1 cellular context compared by ENCODE assay signal in the genomic region with DNA sequence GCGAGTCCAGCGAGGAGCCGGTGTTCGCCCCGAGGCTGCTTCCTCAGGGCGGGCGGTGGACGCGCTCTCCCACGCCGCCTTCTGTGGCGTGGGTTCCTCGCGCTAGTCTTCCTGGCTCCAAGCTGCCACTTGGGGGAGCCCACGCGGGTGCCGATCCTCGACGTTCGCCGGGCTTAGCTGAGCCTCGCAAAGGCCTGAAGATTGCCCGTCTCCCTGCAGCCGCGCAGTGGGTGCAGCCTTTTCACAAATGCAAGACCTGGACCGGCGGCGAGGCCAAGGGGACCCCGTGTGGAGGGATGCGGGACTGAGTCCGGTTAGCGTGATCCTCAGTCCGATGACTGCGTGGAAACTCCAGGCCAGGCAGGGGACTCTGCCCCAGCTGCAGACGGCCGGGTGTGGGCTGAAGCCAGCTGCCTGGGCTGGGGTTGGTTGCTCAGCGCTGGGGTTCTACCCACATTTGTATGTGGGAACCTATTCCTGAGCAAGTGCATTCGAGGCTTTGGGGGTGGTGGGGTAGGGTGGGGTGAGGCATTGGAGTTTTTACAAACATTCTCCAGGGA.
TF ChIP-seq lines count a peak whose summit lies in the region.

No MANE protein-coding gene starts in this region.

TF ChIP-seq in HEK293, 187 proteins besides CTCF, POLR2A, EP300 and RAD21 (continued from another document and continues in another):
- TF ChIP-seq, protein P1, sequence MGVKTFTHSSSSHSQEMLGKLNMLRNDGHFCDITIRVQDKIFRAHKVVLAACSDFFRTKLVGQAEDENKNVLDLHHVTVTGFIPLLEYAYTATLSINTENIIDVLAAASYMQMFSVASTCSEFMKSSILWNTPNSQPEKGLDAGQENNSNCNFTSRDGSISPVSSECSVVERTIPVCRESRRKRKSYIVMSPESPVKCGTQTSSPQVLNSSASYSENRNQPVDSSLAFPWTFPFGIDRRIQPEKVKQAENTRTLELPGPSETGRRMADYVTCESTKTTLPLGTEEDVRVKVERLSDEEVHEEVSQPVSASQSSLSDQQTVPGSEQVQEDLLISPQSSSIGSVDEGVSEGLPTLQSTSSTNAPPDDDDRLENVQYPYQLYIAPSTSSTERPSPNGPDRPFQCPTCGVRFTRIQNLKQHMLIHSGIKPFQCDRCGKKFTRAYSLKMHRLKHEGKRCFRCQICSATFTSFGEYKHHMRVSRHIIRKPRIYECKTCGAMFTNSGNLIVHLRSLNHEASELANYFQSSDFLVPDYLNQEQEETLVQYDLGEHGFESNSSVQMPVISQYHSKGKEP (tag by site-specific recombination; IDR thresholded peaks at IDR 0.05) = peak; percentile 57; the same call in 1 of the 2 replicates
- TF ChIP-seq KLF8 (tag by site-specific recombination; IDR thresholded peaks at IDR 0.05) (no peak), SP7 (tag by site-specific recombination; IDR thresholded peaks at IDR 0.05) (peak; percentile 65; the same call in 1 of the 2 replicates), ZNF416 (tag by site-specific recombination; IDR thresholded peaks at IDR 0.05) (no peak), SCRT1 (tag by site-specific recombination; IDR thresholded peaks at IDR 0.05; ENCODE audit: borderline replicate concordance) (no peak), ZNF660 (tag by site-specific recombination; IDR thresholded peaks at IDR 0.05) (peak; percentile 5), ZNF23 (tag by site-specific recombination; IDR thresholded peaks at IDR 0.05; ENCODE audit: borderline replicate concordance) (no peak), ZSCAN23 (tag by site-specific recombination; IDR thresholded peaks at IDR 0.05) (no peak), ZBTB48 (tag by site-specific recombination; IDR thresholded peaks at IDR 0.05) (peak; percentile 73), ZNF155 (tag by site-specific recombination; IDR thresholded peaks at IDR 0.05) (no peak), ZNF555 (tag by site-specific recombination; conservative IDR thresholded peaks at IDR 0.05) (no peak), ZNF10 (tag by site-specific recombination; IDR thresholded peaks at IDR 0.05) (no peak), ZNF391 (tag by site-specific recombination; IDR thresholded peaks at IDR 0.05; ENCODE audit: borderline replicate concordance, low read depth) (peak; percentile 89; the same call in 1 of the 2 replicates), ZNF701 (tag by site-specific recombination; IDR thresholded peaks at IDR 0.05) (no peak), ZNF175 (tag by site-specific recombination; IDR thresholded peaks at IDR 0.05) (no peak), EGR2 (tag by site-specific recombination; IDR thresholded peaks at IDR 0.05; ENCODE audit: low read depth) (peak; percentile 100), ZBTB1 (tag by site-specific recombination; IDR thresholded peaks at IDR 0.05) (no peak; the same call in 1 of the 2 replicates), ZNF114 (tag by site-specific recombination; IDR thresholded peaks at IDR 0.05) (no peak), ZNF585B (tag by site-specific recombination; IDR thresholded peaks at IDR 0.05) (no peak), ZNF404 (tag by site-specific recombination; IDR thresholded peaks at IDR 0.05) (no peak), ZNF792 (tag by site-specific recombination; IDR thresholded peaks at IDR 0.05) (peak; percentile 74; the same call in 1 of the 2 replicates), ZNF48 (tag by site-specific recombination; IDR thresholded peaks at IDR 0.05) (no peak), ZNF335 (tag by site-specific recombination; conservative IDR thresholded peaks at IDR 0.05) (peak; percentile 92), ZNF521 (tag by site-specific recombination; IDR thresholded peaks at IDR 0.05) (no peak), ZNF791 (tag by site-specific recombination; IDR thresholded peaks at IDR 0.05) (no peak), OVOL3 (tag by site-specific recombination; IDR thresholded peaks at IDR 0.05) (no peak), HOXC10 (CRISPR knock-in tag; IDR thresholded peaks at IDR 0.05) (no peak), SP3 (tag by site-specific recombination; IDR thresholded peaks at IDR 0.05) (no peak), HOXD13 (CRISPR knock-in tag; IDR thresholded peaks at IDR 0.05; ENCODE audit: borderline replicate concordance) (no peak), GLIS2 (tag by site-specific recombination; IDR thresholded peaks at IDR 0.05) (peak; percentile 94), ZNF561 (tag by site-specific recombination; IDR thresholded peaks at IDR 0.05; ENCODE audit: borderline replicate concordance) (no peak), ZNF549 (tag by site-specific recombination; IDR thresholded peaks at IDR 0.05) (no peak), ZNF140 (tag by site-specific recombination; IDR thresholded peaks at IDR 0.05) (no peak), ZNF529 (tag by site-specific recombination; IDR thresholded peaks at IDR 0.05; ENCODE audit: insufficient replicate concordance) (no peak), ZNF248 (tag by site-specific recombination; IDR thresholded peaks at IDR 0.05) (no peak), ZBTB20 (tag by site-specific recombination; IDR thresholded peaks at IDR 0.05) (peak; percentile 89), KLF7 (tag by site-specific recombination; IDR thresholded peaks at IDR 0.05; ENCODE audit: borderline replicate concordance) (peak; percentile 77), ZFP69B (tag by site-specific recombination; IDR thresholded peaks at IDR 0.05) (0 out of 2 replicates have a peak, but pooled peaks have one; percentile 14), ZNF350 (tag by site-specific recombination; IDR thresholded peaks at IDR 0.05) (no peak), ZNF292 (tag by site-specific recombination; IDR thresholded peaks at IDR 0.05; ENCODE audit: borderline replicate concordance, low read depth) (no peak), ZNF596 (tag by site-specific recombination; IDR thresholded peaks at IDR 0.05) (no peak)
- TF ChIP-seq, protein P2, sequence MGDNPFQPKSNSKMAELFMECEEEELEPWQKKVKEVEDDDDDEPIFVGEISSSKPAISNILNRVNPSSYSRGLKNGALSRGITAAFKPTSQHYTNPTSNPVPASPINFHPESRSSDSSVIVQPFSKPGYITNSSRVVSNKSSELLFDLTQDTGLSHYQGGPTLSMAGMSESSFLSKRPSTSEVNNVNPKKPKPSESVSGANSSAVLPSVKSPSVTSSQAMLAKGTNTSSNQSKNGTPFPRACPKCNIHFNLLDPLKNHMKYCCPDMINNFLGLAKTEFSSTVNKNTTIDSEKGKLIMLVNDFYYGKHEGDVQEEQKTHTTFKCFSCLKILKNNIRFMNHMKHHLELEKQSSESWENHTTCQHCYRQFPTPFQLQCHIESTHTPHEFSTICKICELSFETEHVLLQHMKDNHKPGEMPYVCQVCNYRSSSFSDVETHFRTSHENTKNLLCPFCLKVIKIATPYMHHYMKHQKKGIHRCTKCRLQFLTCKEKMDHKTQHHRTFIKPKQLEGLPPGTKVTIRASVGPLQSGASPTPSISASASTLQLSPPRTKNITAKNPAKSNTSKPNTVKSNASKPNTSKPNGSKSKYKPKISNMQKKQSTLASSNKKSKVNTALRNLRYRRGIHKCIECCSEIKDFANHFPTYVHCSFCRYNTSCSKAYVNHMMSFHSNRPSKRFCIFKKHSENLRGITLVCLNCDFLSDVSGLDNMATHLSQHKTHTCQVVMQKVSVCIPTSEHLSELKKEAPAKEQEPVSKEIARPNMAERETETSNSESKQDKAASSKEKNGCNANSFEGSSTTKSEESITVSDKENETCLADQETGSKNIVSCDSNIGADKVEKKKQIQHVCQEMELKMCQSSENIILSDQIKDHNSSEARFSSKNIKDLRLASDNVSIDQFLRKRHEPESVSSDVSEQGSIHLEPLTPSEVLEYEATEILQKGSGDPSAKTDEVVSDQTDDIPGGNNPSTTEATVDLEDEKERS (tag by site-specific recombination; IDR thresholded peaks at IDR 0.05) = peak; percentile 79; the same call in 1 of the 2 replicates
- TF ChIP-seq, protein P3, sequence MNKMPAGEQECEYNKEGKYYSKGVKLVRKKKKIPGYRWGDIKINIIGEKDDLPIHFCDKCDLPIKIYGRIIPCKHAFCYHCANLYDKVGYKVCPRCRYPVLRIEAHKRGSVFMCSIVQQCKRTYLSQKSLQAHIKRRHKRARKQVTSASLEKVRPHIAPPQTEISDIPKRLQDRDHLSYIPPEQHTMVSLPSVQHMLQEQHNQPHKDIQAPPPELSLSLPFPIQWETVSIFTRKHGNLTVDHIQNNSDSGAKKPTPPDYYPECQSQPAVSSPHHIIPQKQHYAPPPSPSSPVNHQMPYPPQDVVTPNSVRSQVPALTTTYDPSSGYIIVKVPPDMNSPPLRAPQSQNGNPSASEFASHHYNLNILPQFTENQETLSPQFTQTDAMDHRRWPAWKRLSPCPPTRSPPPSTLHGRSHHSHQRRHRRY (tag by site-specific recombination; IDR thresholded peaks at IDR 0.05) = peak; percentile 96; the same call in 1 of the 2 replicates
- TF ChIP-seq, protein P4, sequence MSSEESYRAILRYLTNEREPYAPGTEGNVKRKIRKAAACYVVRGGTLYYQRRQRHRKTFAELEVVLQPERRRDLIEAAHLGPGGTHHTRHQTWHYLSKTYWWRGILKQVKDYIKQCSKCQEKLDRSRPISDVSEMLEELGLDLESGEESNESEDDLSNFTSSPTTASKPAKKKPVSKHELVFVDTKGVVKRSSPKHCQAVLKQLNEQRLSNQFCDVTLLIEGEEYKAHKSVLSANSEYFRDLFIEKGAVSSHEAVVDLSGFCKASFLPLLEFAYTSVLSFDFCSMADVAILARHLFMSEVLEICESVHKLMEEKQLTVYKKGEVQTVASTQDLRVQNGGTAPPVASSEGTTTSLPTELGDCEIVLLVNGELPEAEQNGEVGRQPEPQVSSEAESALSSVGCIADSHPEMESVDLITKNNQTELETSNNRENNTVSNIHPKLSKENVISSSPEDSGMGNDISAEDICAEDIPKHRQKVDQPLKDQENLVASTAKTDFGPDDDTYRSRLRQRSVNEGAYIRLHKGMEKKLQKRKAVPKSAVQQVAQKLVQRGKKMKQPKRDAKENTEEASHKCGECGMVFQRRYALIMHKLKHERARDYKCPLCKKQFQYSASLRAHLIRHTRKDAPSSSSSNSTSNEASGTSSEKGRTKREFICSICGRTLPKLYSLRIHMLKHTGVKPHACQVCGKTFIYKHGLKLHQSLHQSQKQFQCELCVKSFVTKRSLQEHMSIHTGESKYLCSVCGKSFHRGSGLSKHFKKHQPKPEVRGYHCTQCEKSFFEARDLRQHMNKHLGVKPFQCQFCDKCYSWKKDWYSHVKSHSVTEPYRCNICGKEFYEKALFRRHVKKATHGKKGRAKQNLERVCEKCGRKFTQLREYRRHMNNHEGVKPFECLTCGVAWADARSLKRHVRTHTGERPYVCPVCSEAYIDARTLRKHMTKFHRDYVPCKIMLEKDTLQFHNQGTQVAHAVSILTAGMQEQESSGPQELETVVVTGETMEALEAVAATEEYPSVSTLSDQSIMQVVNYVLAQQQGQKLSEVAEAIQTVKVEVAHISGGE (tag by site-specific recombination; conservative IDR thresholded peaks at IDR 0.05; ENCODE audit: low read depth) = no peak
- TF ChIP-seq, protein P5, sequence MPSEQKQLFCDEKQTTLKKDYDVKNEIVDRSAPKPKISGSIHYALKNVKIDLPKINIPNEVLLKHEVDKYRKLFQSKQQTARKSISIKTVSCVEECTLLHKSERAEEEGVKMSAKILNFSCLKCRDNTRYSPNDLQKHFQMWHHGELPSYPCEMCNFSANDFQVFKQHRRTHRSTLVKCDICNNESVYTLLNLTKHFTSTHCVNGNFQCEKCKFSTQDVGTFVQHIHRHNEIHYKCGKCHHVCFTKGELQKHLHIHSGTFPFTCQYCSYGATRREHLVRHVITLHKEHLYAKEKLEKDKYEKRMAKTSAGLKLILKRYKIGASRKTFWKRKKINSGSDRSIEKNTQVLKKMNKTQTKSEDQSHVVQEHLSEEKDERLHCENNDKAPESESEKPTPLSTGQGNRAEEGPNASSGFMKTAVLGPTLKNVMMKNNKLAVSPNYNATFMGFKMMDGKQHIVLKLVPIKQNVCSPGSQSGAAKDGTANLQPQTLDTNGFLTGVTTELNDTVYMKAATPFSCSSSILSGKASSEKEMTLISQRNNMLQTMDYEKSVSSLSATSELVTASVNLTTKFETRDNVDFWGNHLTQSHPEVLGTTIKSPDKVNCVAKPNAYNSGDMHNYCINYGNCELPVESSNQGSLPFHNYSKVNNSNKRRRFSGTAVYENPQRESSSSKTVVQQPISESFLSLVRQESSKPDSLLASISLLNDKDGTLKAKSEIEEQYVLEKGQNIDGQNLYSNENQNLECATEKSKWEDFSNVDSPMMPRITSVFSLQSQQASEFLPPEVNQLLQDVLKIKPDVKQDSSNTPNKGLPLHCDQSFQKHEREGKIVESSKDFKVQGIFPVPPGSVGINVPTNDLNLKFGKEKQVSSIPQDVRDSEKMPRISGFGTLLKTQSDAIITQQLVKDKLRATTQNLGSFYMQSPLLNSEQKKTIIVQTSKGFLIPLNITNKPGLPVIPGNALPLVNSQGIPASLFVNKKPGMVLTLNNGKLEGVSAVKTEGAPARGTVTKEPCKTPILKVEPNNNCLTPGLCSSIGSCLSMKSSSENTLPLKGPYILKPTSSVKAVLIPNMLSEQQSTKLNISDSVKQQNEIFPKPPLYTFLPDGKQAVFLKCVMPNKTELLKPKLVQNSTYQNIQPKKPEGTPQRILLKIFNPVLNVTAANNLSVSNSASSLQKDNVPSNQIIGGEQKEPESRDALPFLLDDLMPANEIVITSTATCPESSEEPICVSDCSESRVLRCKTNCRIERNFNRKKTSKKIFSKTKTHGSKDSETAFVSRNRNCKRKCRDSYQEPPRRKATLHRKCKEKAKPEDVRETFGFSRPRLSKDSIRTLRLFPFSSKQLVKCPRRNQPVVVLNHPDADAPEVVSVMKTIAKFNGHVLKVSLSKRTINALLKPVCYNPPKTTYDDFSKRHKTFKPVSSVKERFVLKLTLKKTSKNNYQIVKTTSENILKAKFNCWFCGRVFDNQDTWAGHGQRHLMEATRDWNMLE (tag by site-specific recombination; conservative IDR thresholded peaks at IDR 0.05; ENCODE audit: low read depth) = no peak
- TF ChIP-seq, protein P6, sequence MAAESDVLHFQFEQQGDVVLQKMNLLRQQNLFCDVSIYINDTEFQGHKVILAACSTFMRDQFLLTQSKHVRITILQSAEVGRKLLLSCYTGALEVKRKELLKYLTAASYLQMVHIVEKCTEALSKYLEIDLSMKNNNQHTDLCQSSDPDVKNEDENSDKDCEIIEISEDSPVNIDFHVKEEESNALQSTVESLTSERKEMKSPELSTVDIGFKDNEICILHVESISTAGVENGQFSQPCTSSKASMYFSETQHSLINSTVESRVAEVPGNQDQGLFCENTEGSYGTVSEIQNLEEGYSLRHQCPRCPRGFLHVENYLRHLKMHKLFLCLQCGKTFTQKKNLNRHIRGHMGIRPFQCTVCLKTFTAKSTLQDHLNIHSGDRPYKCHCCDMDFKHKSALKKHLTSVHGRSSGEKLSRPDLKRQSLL (tag by site-specific recombination; IDR thresholded peaks at IDR 0.05) = no peak
- TF ChIP-seq, protein P7, sequence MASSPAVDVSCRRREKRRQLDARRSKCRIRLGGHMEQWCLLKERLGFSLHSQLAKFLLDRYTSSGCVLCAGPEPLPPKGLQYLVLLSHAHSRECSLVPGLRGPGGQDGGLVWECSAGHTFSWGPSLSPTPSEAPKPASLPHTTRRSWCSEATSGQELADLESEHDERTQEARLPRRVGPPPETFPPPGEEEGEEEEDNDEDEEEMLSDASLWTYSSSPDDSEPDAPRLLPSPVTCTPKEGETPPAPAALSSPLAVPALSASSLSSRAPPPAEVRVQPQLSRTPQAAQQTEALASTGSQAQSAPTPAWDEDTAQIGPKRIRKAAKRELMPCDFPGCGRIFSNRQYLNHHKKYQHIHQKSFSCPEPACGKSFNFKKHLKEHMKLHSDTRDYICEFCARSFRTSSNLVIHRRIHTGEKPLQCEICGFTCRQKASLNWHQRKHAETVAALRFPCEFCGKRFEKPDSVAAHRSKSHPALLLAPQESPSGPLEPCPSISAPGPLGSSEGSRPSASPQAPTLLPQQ (tag by site-specific recombination; IDR thresholded peaks at IDR 0.05) = peak; percentile 75; the same call in 1 of the 2 replicates
